In genomic region chr12:10601860-10602259, GRCh38 we compare ENCODE assay signal across 14 cellular contexts.
"Had no signal": no experiment of that assay in that cellular context is flagged by ENCODE, and none has a peak within 500 bp of the region (broad histone marks: within the 10 kb centered on the region; RNA-seq: fewer than 3 reads in every experiment).

No MANE protein-coding gene starts in this region.

- ATAC-seq: heart left ventricle; psoas muscle; right lobe of liver; stimulated activated naive B cell treated with anti-CD40 and anti-IgM and Interleukin-4, amounts not matched to agents 10 μg/mL and 1 μg/mL and 100 μg/mL, for 72 hours had no signal

- H3K27ac ChIP-seq: coronary artery, heart left ventricle, neutrophil, psoas muscle, right lobe of liver had no signal

- H3K4me3 Mint-ChIP-seq: naive B cell; stimulated activated naive B cell treated with anti-CD40 and anti-IgM and Interleukin-4, amounts not matched to agents 10 μg/mL and 1 μg/mL and 100 μg/mL, for 72 hours had no signal

- H3K27me3 Mint-ChIP-seq: naive B cell; stimulated activated naive B cell treated with anti-CD40 and anti-IgM and Interleukin-4, amounts not matched to agents 10 μg/mL and 1 μg/mL and 100 μg/mL, for 72 hours had no signal

- DNase-seq: effector CD4-positive, alpha-beta T cell; heart left ventricle; hippocampal formation; kidney glomerular epithelial cell; mesendoderm; naive B cell; psoas muscle; retina; right lobe of liver; stimulated activated CD4-positive, alpha-beta T cell treated with anti-CD3 and anti-CD28 coated beads, Interleukin-4, amount 100 ng/mL, for 1 hour; stimulated activated naive B cell treated with anti-CD40 and anti-IgM and Interleukin-4, amounts not matched to agents 10 μg/mL and 1 μg/mL and 100 μg/mL, for 72 hours; trophoblast cell had no signal

- H3K27me3 ChIP-seq: heart left ventricle, neutrophil, right lobe of liver had no signal

- H3K27ac Mint-ChIP-seq: stimulated activated naive B cell treated with anti-CD40 and anti-IgM and Interleukin-4, amounts not matched to agents 10 μg/mL and 1 μg/mL and 100 μg/mL, for 72 hours had no signal

- H3K4me1 Mint-ChIP-seq: naive B cell had no signal

- H3K4me1 ChIP-seq: heart left ventricle, psoas muscle, right lobe of liver had no signal

- H3K9me3 Mint-ChIP-seq: naive B cell; stimulated activated naive B cell treated with anti-CD40 and anti-IgM and Interleukin-4, amounts not matched to agents 10 μg/mL and 1 μg/mL and 100 μg/mL, for 72 hours had no signal
